ENCODE assay signal across 20 cellular contexts in the genomic region with DNA sequence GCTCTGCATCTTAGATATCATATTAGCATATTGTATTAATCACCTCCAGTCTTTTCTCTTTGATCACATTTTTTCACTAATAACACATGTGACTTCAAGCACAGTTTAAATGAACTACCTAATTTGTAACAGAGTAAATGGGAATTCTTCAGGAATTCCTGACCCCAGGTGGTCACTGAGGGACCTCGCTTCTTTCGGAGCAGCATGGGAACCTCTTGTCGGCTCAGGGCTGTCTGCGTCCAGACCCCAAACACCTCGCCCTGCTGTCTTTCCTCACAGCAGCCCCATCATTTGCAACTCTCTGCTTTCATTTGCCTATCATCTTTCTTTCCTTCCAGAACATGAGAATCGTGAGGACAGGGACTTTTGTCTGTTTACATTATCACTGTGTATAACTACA.
"Had no signal": no experiment of that assay in that cellular context is flagged by ENCODE, and none has a peak within 500 bp of the region (broad histone marks: within the 10 kb centered on the region; RNA-seq: fewer than 3 reads in every experiment).

No MANE protein-coding gene starts in this region.

- H3K27me3 ChIP-seq: ovary, upper lobe of right lung had no signal

- H3K36me3 ChIP-seq: heart right ventricle, ovary, prostate gland, spleen, thoracic aorta, upper lobe of right lung had no signal

- H3K27ac ChIP-seq: epithelial cell of prostate, heart right ventricle, ovary, prostate gland, spleen, thoracic aorta, upper lobe of right lung had no signal

- H3K27me3 Mint-ChIP-seq: activated CD4-positive, alpha-beta T cell treated with anti-CD3 and anti-CD28 coated beads, Interleukin-2, amount 10 ng/mL, durations not matched to agents 24 days and 14 days; activated naive CD8-positive, alpha-beta T cell treated with anti-CD3 and anti-CD28 coated beads, Interleukin-2, amount 10 ng/mL, durations not matched to agents 7 days and 5 days; memory B cell had no signal

- H3K4me3 ChIP-seq: heart right ventricle, ovary, prostate gland, spleen, thoracic aorta, upper lobe of right lung had no signal

- ATAC-seq: activated T-cell treated with anti-CD3 and anti-CD28 coated beads, Interleukin-2, amount 50 U/mL, for 72 hours; heart right ventricle; left cardiac atrium; upper lobe of right lung had no signal

- H3K4me1 ChIP-seq: prostate gland, spleen, upper lobe of right lung had no signal

- H3K9me3 ChIP-seq: heart right ventricle, ovary, prostate gland, spleen, thoracic aorta, upper lobe of right lung had no signal

- H3K4me1 Mint-ChIP-seq: activated naive CD8-positive, alpha-beta T cell treated with anti-CD3 and anti-CD28 coated beads, Interleukin-2, amount 10 ng/mL, durations not matched to agents 7 days and 5 days; memory B cell had no signal

- DNase-seq: activated CD4-positive, alpha-beta memory T cell treated with anti-CD3 and anti-CD28 coated beads, Interleukin-2, amount 10 ng/mL, durations not matched to agents 7 days and 5 days; activated CD4-positive, alpha-beta T cell treated with anti-CD3 and anti-CD28 coated beads, Interleukin-2, amount 10 ng/mL, durations not matched to agents 24 days and 14 days; activated effector memory CD4-positive, alpha-beta T cell treated with Interleukin-2 at 50 U/mL for 16 hours; activated naive CD4-positive, alpha-beta T cell treated with anti-CD3 and anti-CD28 coated beads for 36 hours; activated naive CD8-positive, alpha-beta T cell treated with anti-CD3 and anti-CD28 coated beads, Interleukin-2, amount 10 ng/mL, durations not matched to agents 7 days and 5 days; activated T-cell treated with anti-CD3 and anti-CD28 coated beads, Interleukin-2, amount 50 U/mL, for 72 hours; cortex of kidney; heart right ventricle; left cardiac atrium; ovary; spleen; stimulated activated CD4-positive, alpha-beta T cell treated with anti-CD3 and anti-CD28 coated beads, Interleukin-4, amount 100 ng/mL, for 1 hour; stimulated activated naive CD4-positive, alpha-beta T cell treated with Interleukin-2 at 50 U/mL for 16 hours; T1000; upper lobe of right lung had no signal

- H3K27ac Mint-ChIP-seq: activated CD4-positive, alpha-beta memory T cell treated with anti-CD3 and anti-CD28 coated beads, Interleukin-2, amount 10 ng/mL, durations not matched to agents 7 days and 5 days; activated CD4-positive, alpha-beta T cell treated with anti-CD3 and anti-CD28 coated beads, Interleukin-2, amount 10 ng/mL, durations not matched to agents 24 days and 14 days; activated naive CD4-positive, alpha-beta T cell treated with anti-CD3 and anti-CD28 coated beads for 36 hours; activated naive CD8-positive, alpha-beta T cell treated with anti-CD3 and anti-CD28 coated beads, Interleukin-2, amount 10 ng/mL, durations not matched to agents 7 days and 5 days; activated T-cell treated with anti-CD3 and anti-CD28 coated beads, Interleukin-2, amount 50 U/mL, for 72 hours; memory B cell; T-helper 1 cell treated with Interleukin-12 subunit alpha and Interleukin-12 subunit beta and Interleukin-4 antibody, amounts not matched to agents 30 μg/mL and 1 μg/mL, for 36 hours had no signal

- H3K9me3 Mint-ChIP-seq: activated CD4-positive, alpha-beta memory T cell treated with anti-CD3 and anti-CD28 coated beads, Interleukin-2, amount 10 ng/mL, durations not matched to agents 7 days and 5 days; activated CD4-positive, alpha-beta T cell treated with anti-CD3 and anti-CD28 coated beads, Interleukin-2, amount 10 ng/mL, durations not matched to agents 24 days and 14 days; activated naive CD4-positive, alpha-beta T cell treated with anti-CD3 and anti-CD28 coated beads for 36 hours; activated naive CD8-positive, alpha-beta T cell treated with anti-CD3 and anti-CD28 coated beads, Interleukin-2, amount 10 ng/mL, durations not matched to agents 7 days and 5 days; activated T-cell treated with anti-CD3 and anti-CD28 coated beads, Interleukin-2, amount 50 U/mL, for 72 hours; memory B cell; T-helper 1 cell treated with Interleukin-12 subunit alpha and Interleukin-12 subunit beta and Interleukin-4 antibody, amounts not matched to agents 30 μg/mL and 1 μg/mL, for 36 hours had no signal

- H3K36me3 Mint-ChIP-seq: activated naive CD8-positive, alpha-beta T cell treated with anti-CD3 and anti-CD28 coated beads, Interleukin-2, amount 10 ng/mL, durations not matched to agents 7 days and 5 days; memory B cell had no signal

- H3K4me3 Mint-ChIP-seq: activated CD4-positive, alpha-beta memory T cell treated with anti-CD3 and anti-CD28 coated beads, Interleukin-2, amount 10 ng/mL, durations not matched to agents 7 days and 5 days; activated CD4-positive, alpha-beta T cell treated with anti-CD3 and anti-CD28 coated beads, Interleukin-2, amount 10 ng/mL, durations not matched to agents 24 days and 14 days; activated naive CD4-positive, alpha-beta T cell treated with anti-CD3 and anti-CD28 coated beads for 36 hours; activated naive CD8-positive, alpha-beta T cell treated with anti-CD3 and anti-CD28 coated beads, Interleukin-2, amount 10 ng/mL, durations not matched to agents 7 days and 5 days; activated T-cell treated with anti-CD3 and anti-CD28 coated beads, Interleukin-2, amount 50 U/mL, for 72 hours; memory B cell; T-helper 1 cell treated with Interleukin-12 subunit alpha and Interleukin-12 subunit beta and Interleukin-4 antibody, amounts not matched to agents 30 μg/mL and 1 μg/mL, for 36 hours had no signal
